ENCODE assay signal across 7 cellular contexts in genomic region chr16:72400257-72401078, GRCh38.
DNase-seq lines count a peak whose midpoint lies in the region; ATAC-seq and TF ChIP-seq lines count a peak whose summit lies in the region.

No MANE protein-coding gene starts in this region.

- H3K9me3 ChIP-seq in trophoblast cell (ENCODE audit: insufficient read depth, low read depth, low read length), result no peaks in the 10 kb centered on the region

- peak; percentile 12 for DNase-seq in DMS153 treated with DMSO at 0.1 percent for 48 hours (lab: John Stamatoyannopoulos, UW; ENCODE audit: unreplicated experiment)
- DNase-seq in NCI-H1694 treated with DMSO at 0.1 percent for 48 hours (lab: John Stamatoyannopoulos, UW), result peak; percentile 70
- DNase-seq in foreskin fibroblast, result peak; percentile 29 to 70
- DNase-seq in trophoblast cell, result peak; percentile 32 to 77
- DNase-seq in ureter (ENCODE audit: low spot score), result no peak

- ATAC-seq in GM21381 (IDR thresholded peaks at IDR 0.05; ENCODE audit: unreplicated experiment), result peak; percentile 62

- H4K8ac ChIP-seq in trophoblast cell (ENCODE audit: low read depth, low read length), result no peak overlapping the region

- no peak overlapping the region for H2BK12ac ChIP-seq in trophoblast cell (ENCODE audit: low read length)

- no peak overlapping the region for H3K14ac ChIP-seq in trophoblast cell (ENCODE audit: low read length)

- H4K12ac ChIP-seq in trophoblast cell (ENCODE audit: low read depth, low read length), result no peak overlapping the region

- H3K79me1 ChIP-seq in trophoblast cell (ENCODE audit: low read length), result no peaks in the 10 kb centered on the region

- H3K27me3 ChIP-seq in trophoblast cell (ENCODE audit: insufficient read depth, low read length), result no peaks in the 10 kb centered on the region

- no peak overlapping the region for H3K27ac ChIP-seq in trophoblast cell (ENCODE audit: low read depth, low read length)

- H2BK5ac ChIP-seq in trophoblast cell (ENCODE audit: low read depth, low read length, poor library complexity), result no peak overlapping the region

- no peaks in the 10 kb centered on the region for H3K36me3 ChIP-seq in trophoblast cell (ENCODE audit: control insufficient read depth in 1 of 2, insufficient read depth in 2 of 2, low read length in 2 of 2)

- H3K23ac ChIP-seq in trophoblast cell (ENCODE audit: low read length), result no peak overlapping the region

- no peak overlapping the region for H3K9ac ChIP-seq in trophoblast cell (ENCODE audit: low read length)

- H3K4ac ChIP-seq in trophoblast cell (ENCODE audit: low read depth, low read length), result no peak overlapping the region

- no CpG with 5 or more reads among the region's 6 CpGs for WGBS in trophoblast cell (ENCODE audit: extremely low coverage, insufficient coverage, insufficient read length)

- no peak overlapping the region for H3K18ac ChIP-seq in trophoblast cell (ENCODE audit: low read length)

- no peak overlapping the region for H2AK5ac ChIP-seq in trophoblast cell (ENCODE audit: low read length)

- no peak overlapping the region for H2BK120ac ChIP-seq in trophoblast cell (ENCODE audit: insufficient read depth, low read length, poor library complexity)

- H3K4me1 ChIP-seq in trophoblast cell (ENCODE audit: control insufficient read depth in 1 of 2, insufficient read depth in 2 of 2, low read length in 2 of 2), result no peaks in the 10 kb centered on the region

- no peaks in the 10 kb centered on the region for H3K79me2 ChIP-seq in trophoblast cell (ENCODE audit: control insufficient read depth, insufficient read depth, low read length, poor library complexity)

- H3K4me3 ChIP-seq in WI38 (ENCODE audit: low read depth, low read length) (no peak overlapping the region), foreskin fibroblast (ENCODE audit: low read depth in 1 of 2, low read length in 2 of 2) (no peak overlapping the region), trophoblast cell (ENCODE audit: low read depth, low read length) (no peak overlapping the region)

- H2AFZ ChIP-seq in trophoblast cell (ENCODE audit: insufficient read depth, low read length, poor library complexity), result no peak overlapping the region

- no peak overlapping the region for H4K91ac ChIP-seq in trophoblast cell (ENCODE audit: low read depth, low read length)

- peak; percentile 69 for TF ChIP-seq CTCF in WI38 (IDR thresholded peaks at IDR 0.05; ENCODE audit: low read depth, low read length)
- peak; percentile 76 for TF ChIP-seq CTCF in foreskin fibroblast (IDR thresholded peaks at IDR 0.05; ENCODE audit: low read depth, low read length)

- H3K4me2 ChIP-seq in trophoblast cell (ENCODE audit: low read length), result no peak overlapping the region
